In genomic region chr19:1251503-1252220, GRCh38 we compare ENCODE assay signal across 1 cellular context.
A peak's percentile ranks its signal among the peaks of the same experiment; 100 is the strongest.
TF ChIP-seq lines count a peak whose summit lies in the region.

No MANE protein-coding gene starts in this region.

TF ChIP-seq in IMR-90, 13 proteins besides CTCF, POLR2A, EP300 and RAD21:
- TF ChIP-seq CEBPB (IDR thresholded peaks at IDR 0.05; ENCODE audit: low read depth, low read length) (0 out of 2 replicates have a peak, but pooled peaks have one; percentile 0), SMC3 (IDR thresholded peaks at IDR 0.05; ENCODE audit: low read depth, low read length) (no peak), MAZ (IDR thresholded peaks at IDR 0.05; ENCODE audit: borderline replicate concordance, low read depth, low read length) (no peak), CHD1 (IDR thresholded peaks at IDR 0.05; ENCODE audit: low read depth, low read length) (peak; percentile 68; the same call in 1 of the 2 replicates), FOS (IDR thresholded peaks at IDR 0.05; ENCODE audit: low read depth, low read length) (no peak)
